27 cellular contexts compared by ENCODE assay signal in the genomic region with DNA sequence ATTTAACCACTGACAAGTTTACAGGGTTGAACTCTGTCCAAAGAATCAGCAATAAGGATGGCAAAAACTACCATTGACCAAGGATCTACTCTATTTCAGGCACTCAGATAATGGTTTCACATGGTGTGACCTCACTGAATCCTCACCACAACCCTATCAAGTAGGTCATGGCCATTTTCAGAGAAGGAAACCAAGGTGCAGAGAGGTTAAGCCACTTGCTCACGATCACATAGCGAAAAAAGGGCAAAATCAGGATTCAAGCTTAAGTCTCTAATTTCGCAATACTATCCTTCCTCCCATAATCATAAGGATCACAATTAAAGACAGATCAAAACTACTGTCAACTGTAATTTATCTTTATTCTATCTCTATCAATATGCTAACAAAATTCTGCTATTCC.
"Had no signal": no experiment of that assay in that cellular context is flagged by ENCODE, and none has a peak within 500 bp of the region (broad histone marks: within the 10 kb centered on the region; RNA-seq: fewer than 3 reads in every experiment).

No MANE protein-coding gene starts in this region.

- H3K36me3 Mint-ChIP-seq: activated CD4-positive, alpha-beta memory T cell treated with anti-CD3 and anti-CD28 coated beads for 36 hours; mesothelial cell of epicardium; naive B cell had no signal

- H3K4me3 Mint-ChIP-seq: activated B cell treated with CpG ODN at 0.5 μM for 24 hours; activated CD4-positive, alpha-beta memory T cell treated with anti-CD3 and anti-CD28 coated beads for 36 hours; activated CD4-positive, alpha-beta T cell treated with anti-CD3 and anti-CD28 coated beads for 36 hours; activated naive CD4-positive, alpha-beta T cell treated with anti-CD3 and anti-CD28 coated beads, Interleukin-2, amount 10 ng/mL, durations not matched to agents 7 days and 5 days; activated naive CD8-positive, alpha-beta T cell treated with anti-CD3 and anti-CD28 coated beads, Interleukin-2, amount 50 U/mL, for 24 hours; activated T-helper 1 cell treated with anti-CD3 and anti-CD28 coated beads, Interleukin-12 subunit alpha, Interleukin-12 subunit beta, Interleukin-2, Interleukin-4 antibody, amounts not matched to agents 30 ng/mL and 10 ng/mL and 1 ng/mL, durations not matched to agents 14 hours and 24 hours and 36 hours; endodermal cell; mesothelial cell of epicardium; naive B cell; neural crest cell had no signal

- H3K27me3 ChIP-seq: right atrium auricular region, testis, transverse colon had no signal

- H3K4me1 ChIP-seq: breast epithelium, parathyroid adenoma, right atrium auricular region, testis, transverse colon had no signal

- ATAC-seq: activated CD4-positive, alpha-beta T cell treated with anti-CD3 and anti-CD28 coated beads for 36 hours; activated naive CD8-positive, alpha-beta T cell treated with anti-CD3 and anti-CD28 coated beads, Interleukin-2, amount 50 U/mL, for 24 hours; esophagus mucosa; stimulated activated naive CD8-positive, alpha-beta T cell treated with anti-CD3 and anti-CD28 coated beads, Interleukin-15, Interleukin-2, amounts not matched to agents 100 U/mL and 50 U/mL, for 24 hours had no signal

- H3K9ac ChIP-seq: parathyroid adenoma had no signal

- H3K36me3 ChIP-seq: breast epithelium, right atrium auricular region, transverse colon had no signal

- DNase-seq: activated B cell treated with CpG ODN at 0.5 μM for 24 hours; activated CD4-positive, alpha-beta memory T cell treated with anti-CD3 and anti-CD28 coated beads for 36 hours; activated CD4-positive, alpha-beta T cell treated with anti-CD3 and anti-CD28 coated beads for 36 hours; activated CD8-positive, alpha-beta memory T cell treated with anti-CD3 and anti-CD28 coated beads, Interleukin-2, amount 50 U/mL, for 4 hours; activated gamma-delta T cell; activated naive CD4-positive, alpha-beta T cell treated with anti-CD3 and anti-CD28 coated beads, Interleukin-2, amount 10 ng/mL, durations not matched to agents 7 days and 5 days; activated naive CD8-positive, alpha-beta T cell treated with anti-CD3 and anti-CD28 coated beads, Interleukin-2, amount 50 U/mL, for 24 hours; activated T-cell treated with anti-CD3 and anti-CD28 coated beads, Interleukin-2, amount 50 U/mL, for 1 hour; amygdala; central memory CD4-positive, alpha-beta T cell; endodermal cell; foreskin fibroblast; head of caudate nucleus; hippocampal formation; naive B cell; nucleus accumbens; stimulated activated CD4-positive, alpha-beta T cell treated with anti-CD3 and anti-CD28 coated beads, Interleukin-2, amount 100 ng/mL, for 48 hours; stimulated activated naive CD8-positive, alpha-beta T cell treated with anti-CD3 and anti-CD28 coated beads, Interleukin-15, Interleukin-2, amounts not matched to agents 100 U/mL and 50 U/mL, for 24 hours; testis; transverse colon had no signal

- H3K27ac ChIP-seq: breast epithelium, parathyroid adenoma, right atrium auricular region, testis, transverse colon had no signal

- H3K9me3 ChIP-seq: right atrium auricular region, testis, transverse colon had no signal

- H3K9me3 Mint-ChIP-seq: activated B cell treated with CpG ODN at 0.5 μM for 24 hours; activated naive CD8-positive, alpha-beta T cell treated with anti-CD3 and anti-CD28 coated beads, Interleukin-2, amount 50 U/mL, for 24 hours had no signal

- H3K27ac Mint-ChIP-seq: activated B cell treated with CpG ODN at 0.5 μM for 24 hours; activated CD4-positive, alpha-beta memory T cell treated with anti-CD3 and anti-CD28 coated beads for 36 hours; activated CD4-positive, alpha-beta T cell treated with anti-CD3 and anti-CD28 coated beads for 36 hours; activated naive CD8-positive, alpha-beta T cell treated with anti-CD3 and anti-CD28 coated beads, Interleukin-2, amount 50 U/mL, for 24 hours; endodermal cell; mesothelial cell of epicardium; naive B cell had no signal

- H3K4me3 ChIP-seq: breast epithelium, right atrium auricular region, testis, transverse colon had no signal

- H3K4me1 Mint-ChIP-seq: endodermal cell, mesothelial cell of epicardium, neural crest cell had no signal

- H3K27me3 Mint-ChIP-seq: activated B cell treated with CpG ODN at 0.5 μM for 24 hours; activated CD4-positive, alpha-beta memory T cell treated with anti-CD3 and anti-CD28 coated beads for 36 hours; activated CD4-positive, alpha-beta T cell treated with anti-CD3 and anti-CD28 coated beads for 36 hours; activated naive CD4-positive, alpha-beta T cell treated with anti-CD3 and anti-CD28 coated beads, Interleukin-2, amount 10 ng/mL, durations not matched to agents 7 days and 5 days; activated naive CD8-positive, alpha-beta T cell treated with anti-CD3 and anti-CD28 coated beads, Interleukin-2, amount 50 U/mL, for 24 hours had no signal
